Comparison of ENCODE assay signal across 12 cellular contexts in the genomic region with DNA sequence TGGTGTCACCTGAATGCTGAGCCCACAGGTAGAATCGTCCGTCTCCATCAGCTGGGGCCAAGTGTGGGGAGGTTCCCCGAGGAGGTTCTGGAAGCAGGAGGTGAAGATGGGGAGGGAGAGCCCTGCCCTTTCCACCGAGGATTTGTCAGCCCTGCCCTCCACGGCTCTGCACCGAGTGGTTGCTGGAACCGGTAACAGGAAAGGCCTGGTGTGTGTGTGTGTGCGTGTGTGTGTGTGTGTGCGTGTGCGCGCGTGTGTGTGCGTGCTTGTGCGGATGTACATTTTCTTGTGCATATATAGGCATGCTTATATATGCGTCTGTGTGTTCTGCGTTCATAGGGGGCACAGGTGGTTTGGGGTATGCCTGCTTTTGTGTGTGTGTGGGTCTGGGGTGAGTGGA. TPM values are rescaled to one million over a fixed set of nuclear protein-coding genes. Genes with fewer than 3 reads are reported as not detected.
DNase-seq lines count a peak whose midpoint lies in the region; ATAC-seq, FAIRE-seq and TF ChIP-seq lines count a peak whose summit lies in the region.
"Had no signal": no experiment of that assay in that cellular context is flagged by ENCODE, and none has a peak within 500 bp of the region (broad histone marks: within the 10 kb centered on the region; RNA-seq: fewer than 3 reads in every experiment).

No MANE protein-coding gene starts in this region.

- no peaks in the 10 kb centered on the region for H3K79me2 ChIP-seq in HepG2 (ENCODE audit: insufficient read depth, low read length)

- BruUV-seq in HepG2 (replicated peaks; lab: Mats Ljungman, UMichigan) = no TSS peak

- TF ChIP-seq POLR2A in HepG2 (IDR thresholded peaks at IDR 0.05; ENCODE audit: insufficient read depth in 1 of 2, low read depth in 2 of 2, low read length in 2 of 2) = no peak
- TF ChIP-seq POLR2A in right lobe of liver (IDR thresholded peaks at IDR 0.05) = no peak
- no peak for TF ChIP-seq POLR2A in breast epithelium (IDR thresholded peaks at IDR 0.05)

- no peak overlapping the region for H3K4me3 Mint-ChIP-seq in stimulated activated memory B cell treated with anti-CD40 and anti-IgM and Interleukin-4, amounts not matched to agents 10 μg/mL and 1 μg/mL and 100 μg/mL, for 72 hours

- peaks cover 46% of the 10 kb centered on the region for H3K4me1 Mint-ChIP-seq in stimulated activated memory B cell treated with anti-CD40 and anti-IgM and Interleukin-4, amounts not matched to agents 10 μg/mL and 1 μg/mL and 100 μg/mL, for 72 hours

- peaks cover 37% of the 10 kb centered on the region for H3K4me1 ChIP-seq in HepG2 (ENCODE audit: insufficient read depth, low read length)
- peaks cover 0 to 7% (median 0%) of the 10 kb centered on the region in 4 donors for H3K4me1 ChIP-seq in right lobe of liver
- peaks cover 16 to 24% of the 10 kb centered on the region in 2 donors for H3K4me1 ChIP-seq in breast epithelium
- H3K4me1 ChIP-seq in muscle layer of duodenum (ENCODE audit: control insufficient read depth in 1 of 2, insufficient read depth in 2 of 2, low read length in 2 of 2) = peaks cover 25 to 58% of the 10 kb centered on the region in 2 donors

- TF ChIP-seq RAD21 in HepG2 (CRISPR knock-in tag; IDR thresholded peaks at IDR 0.05) = no peak

- TF ChIP-seq CTCF in HepG2 (CRISPR knock-in tag; IDR thresholded peaks at IDR 0.05) (no peak), right lobe of liver (IDR thresholded peaks at IDR 0.05) (no peak), breast epithelium (IDR thresholded peaks at IDR 0.05) (no peak)

- peaks cover 0 to 20% of the 10 kb centered on the region in 2 experiments; a peak in 3 of 5 replicates for H3K27me3 ChIP-seq in HepG2 (ENCODE audit: control insufficient read depth in 1 of 2, insufficient read depth in 2 of 2, low read length in 2 of 2)
- no peaks in the 10 kb centered on the region for H3K27me3 ChIP-seq in right lobe of liver
- no peaks in the 10 kb centered on the region for H3K27me3 ChIP-seq in breast epithelium
- peaks cover 4% of the 10 kb centered on the region for H3K27me3 ChIP-seq in muscle layer of duodenum (ENCODE audit: low read depth, low read length)

- H4K20me1 ChIP-seq in HepG2 (ENCODE audit: insufficient read depth, low read length) = no peaks in the 10 kb centered on the region

- CTCF ChIA-PET in HepG2 (lab: Yijun Ruan, JAX; ENCODE audit: low intra/inter-chr PET ratio, low total read pairs) = no interaction called here

- intact Hi-C loops in HepG2 (cut with micrococcal nuclease; ENCODE audit: unreplicated experiment) = no loop called here
- intact Hi-C loops in right lobe of liver (cut with DNase I) = loop anchor here in 1 of 2 donors (10.0 kb wide), 1 partner anchor 163 kb away; the partner anchor contains the start of gene CAPZB
- intact Hi-C loops in breast epithelium (cut with DNase I; ENCODE audit: low total_unique reads) = no loop called here

- H3K36me3 ChIP-seq in HepG2 (replicated peaks in 1 of 2; ENCODE audit: control insufficient read depth in 1 of 2, insufficient read depth in 2 of 2, low read length in 2 of 2) (no peaks in the 10 kb centered on the region), right lobe of liver (no peaks in the 10 kb centered on the region), breast epithelium (no peaks in the 10 kb centered on the region), muscle layer of duodenum (ENCODE audit: control insufficient read depth in 1 of 2, insufficient read depth in 2 of 2, low read length in 2 of 2) (no peaks in the 10 kb centered on the region)
- H3K36me3 ChIP-seq: BLaER1 had no signal

- H3K4me2 ChIP-seq in HepG2 (ENCODE audit: low read depth, low read length) = no peak overlapping the region
- H3K4me2 ChIP-seq: BLaER1 had no signal

- no peak overlapping the region for H3K27ac Mint-ChIP-seq in stimulated activated memory B cell treated with anti-CD40 and anti-IgM and Interleukin-4, amounts not matched to agents 10 μg/mL and 1 μg/mL and 100 μg/mL, for 72 hours

- H3K4me3 ChIP-seq in HepG2 (replicated peaks in 1 of 3; ENCODE audit: insufficient read depth in 1 of 3, low read depth in 2 of 3, low read length in 3 of 3) (no peak overlapping the region), right lobe of liver (no peak overlapping the region), breast epithelium (peak overlapping the region; percentile 79 to 96 (median 92)), muscle layer of duodenum (ENCODE audit: low read depth in 1 of 2, low read length in 2 of 2) (peak overlapping the region; percentile 3 to 79)
- H3K4me3 ChIP-seq: BLaER1, PC-9 had no signal

- no peak for ATAC-seq in HepG2
- ATAC-seq in right lobe of liver = no peak
- no peak for ATAC-seq in stimulated activated memory B cell treated with anti-CD40 and anti-IgM and Interleukin-4, amounts not matched to agents 10 μg/mL and 1 μg/mL and 100 μg/mL, for 72 hours
- ATAC-seq in HG03139 (IDR thresholded peaks at IDR 0.05; ENCODE audit: unreplicated experiment) = no peak
- no peak for ATAC-seq in HG02571 (IDR thresholded peaks at IDR 0.05; ENCODE audit: unreplicated experiment)

- H2AFZ ChIP-seq in HepG2 (ENCODE audit: low read length) = no peak overlapping the region
- H2AFZ ChIP-seq: PC-9 had no signal

- POLR2A ChIA-PET in HepG2 (lab: Yijun Ruan, JAX) = no interaction called here

- 88% methylated on average over 16 of the region's 16 CpGs for WGBS in HepG2 (ENCODE audit: low lambda C conversion rate)
- 67% methylated on average over 8 of the region's 16 CpGs for WGBS in right lobe of liver (ENCODE audit: insufficient coverage, low coverage, low lambda C conversion rate, missing lambda C conversion rate)

- FAIRE-seq in HepG2 (lab: Jason Lieb, UNC) (no peak), RCC 7860 (lab: Jason Lieb, UNC) (no peak)

- H3K27me3 Mint-ChIP-seq in stimulated activated memory B cell treated with anti-CD40 and anti-IgM and Interleukin-4, amounts not matched to agents 10 μg/mL and 1 μg/mL and 100 μg/mL, for 72 hours = peaks cover 78% of the 10 kb centered on the region

- in situ Hi-C loops in HepG2 (cut with HindIII; ENCODE audit: extremely low pct_ligation_motif_present, low pct_unique_long_range_greater_than_20kb) = loop anchor here (5.0 kb wide), 3 partner anchors 50 to 305 kb away; a partner anchor contains a TSS

- DNase-seq in HepG2 (ENCODE audit: low spot score) (no peak), right lobe of liver (no peak), breast epithelium (ENCODE audit: low spot score in 2 of 2) (no peak), RCC 7860 (ENCODE audit: low spot score) (no peak)
- DNase-seq: NCI-H187, PC-9 had no signal

- no peaks in the 10 kb centered on the region for H3K9me3 Mint-ChIP-seq in stimulated activated memory B cell treated with anti-CD40 and anti-IgM and Interleukin-4, amounts not matched to agents 10 μg/mL and 1 μg/mL and 100 μg/mL, for 72 hours

- H3K9ac ChIP-seq in HepG2 (ENCODE audit: insufficient read depth, low read depth, low read length) = no peak overlapping the region
- H3K9ac ChIP-seq: BLaER1 had no signal

- H3K9me3 ChIP-seq in HepG2 (ENCODE audit: low read length) = no peaks in the 10 kb centered on the region
- H3K9me3 ChIP-seq in right lobe of liver = no peaks in the 10 kb centered on the region
- no peaks in the 10 kb centered on the region for H3K9me3 ChIP-seq in breast epithelium
- H3K9me3 ChIP-seq in muscle layer of duodenum (ENCODE audit: control insufficient read depth in 1 of 2, low read length in 2 of 2) = no peaks in the 10 kb centered on the region
- H3K9me3 ChIP-seq: BLaER1 had no signal

- H3K36me3 Mint-ChIP-seq in stimulated activated memory B cell treated with anti-CD40 and anti-IgM and Interleukin-4, amounts not matched to agents 10 μg/mL and 1 μg/mL and 100 μg/mL, for 72 hours = peaks cover 5% of the 10 kb centered on the region

- H3K27ac ChIP-seq in HepG2 (ENCODE audit: extremely low read length, insufficient read depth, low read length) (no peak overlapping the region), right lobe of liver (no peak overlapping the region), breast epithelium (peak overlapping the region; percentile 68 to 98), muscle layer of duodenum (ENCODE audit: low read length) (peak overlapping the region; percentile 3)
- H3K27ac ChIP-seq: BLaER1, PC-9 had no signal

- TF ChIP-seq EP300 in HepG2 (IDR thresholded peaks at IDR 0.05; ENCODE audit: low read depth in 2 of 2, low read length in 2 of 2) = no peak
- TF ChIP-seq EP300 in HepG2 (CRISPR knock-in tag; IDR thresholded peaks at IDR 0.05; ENCODE audit: borderline replicate concordance) = no peak

RNA-seq across cellular contexts. Expression of gene NBL1, which starts 3.5 kb away (rescaled TPM):
- total RNA-seq in HepG2 (2016; rRNA removed; fragmentation: Illumina TruSeq; extraction: Trizol) (1.9 and 2.7 TPM in 2 replicates), right lobe of liver (1 to 10 TPM; 2.2 to 5.7 (median 3.4) TPM), breast epithelium (100 to 1,000 TPM in 1 of 3 donors, 10 to 100 TPM in 2; 33.4 to 111 (median 98.6) TPM)
- total RNA-seq in HepG2 (2016; cell fraction: cytosol; rRNA removed; fragmentation: Illumina TruSeq; extraction: Trizol; ENCODE audit: low read depth) = 2.8 and 4.1 TPM in 2 replicates
- total RNA-seq in HepG2 (2016; cell fraction: insoluble cytoplasmic fraction; rRNA removed; fragmentation: Illumina TruSeq; extraction: Trizol) = 2.8 and 3.1 TPM in 2 replicates
- 5.9 and 6.3 TPM in 2 replicates for total RNA-seq in HepG2 (2016; cell fraction: membrane; rRNA removed; fragmentation: Illumina TruSeq; extraction: Trizol)
- total RNA-seq in HepG2 (2016; cell fraction: nucleus; rRNA removed; fragmentation: Illumina TruSeq; extraction: Trizol) = 2.3 and 3.4 TPM in 2 replicates
- 13.8 and 17.5 TPM in 2 replicates for polyA plus RNA-seq in HepG2 (2011; rRNA removed)
- 6.0 and 10.2 TPM in 2 replicates for polyA plus RNA-seq in HepG2 (2011; cell fraction: cytosol; rRNA removed)
- polyA plus RNA-seq in HepG2 (2011; cell fraction: nucleus; rRNA removed) = 7.1 and 10.2 TPM in 2 replicates
- polyA plus RNA-seq in HepG2 (2012) = 3.2 TPM in 2 replicates
- 4.3 and 4.8 TPM in 2 replicates for polyA plus RNA-seq in HepG2 (2016; cell fraction: cytosol; fragmentation: Illumina TruSeq; extraction: Trizol; ENCODE audit: low read depth)
- polyA plus RNA-seq in HepG2 (2016; cell fraction: insoluble cytoplasmic fraction; fragmentation: Illumina TruSeq; extraction: Trizol; ENCODE audit: low read depth) = 2.1 and 2.4 TPM in 2 replicates
- polyA plus RNA-seq in HepG2 (2016; cell fraction: membrane; fragmentation: Illumina TruSeq; extraction: Trizol; ENCODE audit: low read depth) = 5.5 and 7.0 TPM in 2 replicates
- 3.7 and 4.3 TPM in 2 replicates for polyA plus RNA-seq in HepG2 (2016; cell fraction: nucleus; fragmentation: Illumina TruSeq; extraction: Trizol; ENCODE audit: insufficient read depth, low read depth)
- 26.9 and 216 TPM in 2 replicates for polyA minus RNA-seq in HepG2 (2011; rRNA and poly(A)+ RNA removed; ENCODE audit: low replicate concordance)
- 3.2 and 4.0 TPM in 2 replicates for polyA minus RNA-seq in HepG2 (2011; cell fraction: cytosol; rRNA and poly(A)+ RNA removed)
- polyA minus RNA-seq in HepG2 (2011; cell fraction: nucleus; rRNA and poly(A)+ RNA removed) = 1.1 and 1.4 TPM in 2 replicates

RNA-seq across cellular contexts. Expression of gene HTR6, which starts 17.0 kb away (rescaled TPM):
- total RNA-seq in HepG2 (2016; rRNA removed; fragmentation: Illumina TruSeq; extraction: Trizol) (0.04 TPM in 1 of 2 replicates, not detected in the other), right lobe of liver (not detected), breast epithelium (not detected)
- not detected in 2 replicates for total RNA-seq in HepG2 (2016; cell fraction: cytosol; rRNA removed; fragmentation: Illumina TruSeq; extraction: Trizol; ENCODE audit: low read depth)
- total RNA-seq in HepG2 (2016; cell fraction: insoluble cytoplasmic fraction; rRNA removed; fragmentation: Illumina TruSeq; extraction: Trizol) = not detected in 2 replicates
- total RNA-seq in HepG2 (2016; cell fraction: membrane; rRNA removed; fragmentation: Illumina TruSeq; extraction: Trizol) = not detected in 2 replicates
- total RNA-seq in HepG2 (2016; cell fraction: nucleus; rRNA removed; fragmentation: Illumina TruSeq; extraction: Trizol) = not detected in 2 replicates
- 0.05 TPM in 1 of 2 replicates, not detected in the other for polyA plus RNA-seq in HepG2 (2011; rRNA removed)
- polyA plus RNA-seq in HepG2 (2011; cell fraction: cytosol; rRNA removed) = not detected in 2 replicates
- polyA plus RNA-seq in HepG2 (2011; cell fraction: nucleus; rRNA removed) = not detected in 2 replicates
- not detected in 2 replicates for polyA plus RNA-seq in HepG2 (2012)
- not detected in 2 replicates for polyA plus RNA-seq in HepG2 (2016; cell fraction: cytosol; fragmentation: Illumina TruSeq; extraction: Trizol; ENCODE audit: low read depth)
- polyA plus RNA-seq in HepG2 (2016; cell fraction: insoluble cytoplasmic fraction; fragmentation: Illumina TruSeq; extraction: Trizol; ENCODE audit: low read depth) = not detected in 2 replicates
- polyA plus RNA-seq in HepG2 (2016; cell fraction: membrane; fragmentation: Illumina TruSeq; extraction: Trizol; ENCODE audit: low read depth) = not detected in 2 replicates
- polyA plus RNA-seq in HepG2 (2016; cell fraction: nucleus; fragmentation: Illumina TruSeq; extraction: Trizol; ENCODE audit: insufficient read depth, low read depth) = not detected in 2 replicates
- polyA minus RNA-seq in HepG2 (2011; rRNA and poly(A)+ RNA removed; ENCODE audit: low replicate concordance) = not detected in 2 replicates
- polyA minus RNA-seq in HepG2 (2011; cell fraction: cytosol; rRNA and poly(A)+ RNA removed) = not detected in 2 replicates
- not detected in 2 replicates for polyA minus RNA-seq in HepG2 (2011; cell fraction: nucleus; rRNA and poly(A)+ RNA removed)
- total RNA-seq: HT-29, PC-9 had no signal

Comparison
In these comparisons a context has a peak if more than half of its experiments do, and no peak if none do; other contexts are left out.
1. H3K27ac ChIP-seq: peak in breast epithelium (2 of 2) and muscle layer of duodenum (single experiment); none in HepG2 (single experiment) and right lobe of liver (0 of 3).
2. H3K4me3 ChIP-seq: peak in breast epithelium (3 of 3) and muscle layer of duodenum (2 of 2); none in HepG2 (0 of 3) and right lobe of liver (0 of 3).
3. RNA of gene NBL1, which starts 3.5 kb away (total RNA-seq): 33.4 to 111 TPM in breast epithelium; 2.2 to 5.7 TPM in right lobe of liver and 1.9 to 6.3 TPM in HepG2; every median in the first group is over 4 times any median in the second.